In genomic region chr12:53251477-53252348, GRCh38 we compare ENCODE assay signal across 8 cellular contexts. TPM values are rescaled to one million over a fixed set of nuclear protein-coding genes. Genes with fewer than 3 reads are reported as not detected.
DNase-seq lines count a peak whose midpoint lies in the region; ATAC-seq and TF ChIP-seq lines count a peak whose summit lies in the region.

No MANE protein-coding gene starts in this region.

- H3K36me3 Mint-ChIP-seq in activated naive CD4-positive, alpha-beta T cell treated with anti-CD3 and anti-CD28 coated beads for 36 hours (ENCODE audit: low read depth): peaks cover 2% of the 10 kb centered on the region

- peak; percentile 83 for DNase-seq in EH (ENCODE audit: low read depth)
- peak; percentile 43 to 51 for DNase-seq in Kasumi-1 (lab: John Stamatoyannopoulos, UW)
- peak; percentile 85 for DNase-seq in activated naive CD4-positive, alpha-beta T cell treated with anti-CD3 and anti-CD28 coated beads for 36 hours
- peak; percentile 71 for DNase-seq in globus pallidus (ENCODE audit: low spot score)
- DNase-seq in occipital lobe (lab: John Stamatoyannopoulos, UW): peak; percentile 77
- DNase-seq in tibial nerve (ENCODE audit: low spot score in 2 of 2): peak; percentile 46 to 65

- H3K4me1 ChIP-seq in tibial nerve: peaks cover 0 to 30% (median 19%) of the 10 kb centered on the region in 4 donors

- H3K27me3 Mint-ChIP-seq in activated naive CD4-positive, alpha-beta T cell treated with anti-CD3 and anti-CD28 coated beads for 36 hours (ENCODE audit: low read depth): no peaks in the 10 kb centered on the region

- H3K9me3 Mint-ChIP-seq in activated naive CD4-positive, alpha-beta T cell treated with anti-CD3 and anti-CD28 coated beads for 36 hours: no peaks in the 10 kb centered on the region

- no peaks in the 10 kb centered on the region for H3K27me3 ChIP-seq in tibial nerve

- TF ChIP-seq EP300 in tibial nerve (IDR thresholded peaks at IDR 0.05): peak in 1 of 2 donors; percentile 89

- peaks cover 0 to 35% (median 0%) of the 10 kb centered on the region in 3 donors for H3K36me3 ChIP-seq in tibial nerve

- ATAC-seq in GM21717 (IDR thresholded peaks at IDR 0.05; ENCODE audit: unreplicated experiment): peak; percentile 71

- 0 to 1% methylated on average over 34 of the region's 51 CpGs for WGBS in tibial nerve, 2 donors

- intact Hi-C loops in activated naive CD4-positive, alpha-beta T cell treated with anti-CD3 and anti-CD28 coated beads for 36 hours (cut with micrococcal nuclease): loop anchor here (1.0 kb wide), 7 partner anchors 17 to 94 kb away; partner anchors contain the start of genes CSAD, ESPL1 and ZNF740

- peak overlapping the region; percentile 81 to 92 (median 87) for H3K27ac ChIP-seq in tibial nerve

- peak overlapping the region; percentile 87 for H3K27ac Mint-ChIP-seq in activated naive CD4-positive, alpha-beta T cell treated with anti-CD3 and anti-CD28 coated beads for 36 hours

- peak; percentile 8 to 58 (median 31) for TF ChIP-seq CTCF in tibial nerve (IDR thresholded peaks at IDR 0.05)

- H3K4me3 Mint-ChIP-seq in activated naive CD4-positive, alpha-beta T cell treated with anti-CD3 and anti-CD28 coated beads for 36 hours: peak overlapping the region; percentile 97

- no peaks in the 10 kb centered on the region for H3K9me3 ChIP-seq in tibial nerve

- CTCF ChIA-PET in activated naive CD4-positive, alpha-beta T cell treated with anti-CD3 and anti-CD28 coated beads for 36 hours (lab: Charles Lee): interaction anchor here (0.6 to 11.3 kb wide), 15 partner anchors 9 to 153 kb away, joined by 3 to 178 read pairs (median 7); partner anchors contain the start of genes ESPL1 and PFDN5

- TF ChIP-seq POLR2A in Raji (IDR thresholded peaks at IDR 0.05; ENCODE audit: insufficient read depth, low read depth, low read length) (peak; percentile 78), tibial nerve (IDR thresholded peaks at IDR 0.05) (peak; percentile 34 to 73)

- H3K4me3 ChIP-seq in tibial nerve: peak overlapping the region; percentile 68 to 92 (median 76)

- peaks cover 40% of the 10 kb centered on the region for H3K4me1 Mint-ChIP-seq in activated naive CD4-positive, alpha-beta T cell treated with anti-CD3 and anti-CD28 coated beads for 36 hours (ENCODE audit: low read depth)

RNA-seq across cellular contexts. Expression of gene ESPL1, which starts 16.4 kb away (rescaled TPM):
- 10 to 100 TPM; 53.3 to 54.2 TPM for total RNA-seq in activated naive CD4-positive, alpha-beta T cell treated with anti-CD3 and anti-CD28 coated beads for 36 hours
- total RNA-seq in occipital lobe (1.7 TPM), tibial nerve (1 to 10 TPM in 3 of 4 donors, not detected in 1; 2.2 to 8.7 (median 2.5) TPM)

RNA-seq across cellular contexts. Expression of gene RARG, which starts 19.7 kb away (rescaled TPM):
- total RNA-seq in activated naive CD4-positive, alpha-beta T cell treated with anti-CD3 and anti-CD28 coated beads for 36 hours: 1 to 10 TPM; 4.0 to 4.6 TPM
- 7.6 TPM for total RNA-seq in occipital lobe
- 10 to 100 TPM; 28.0 to 32.3 (median 31.4) TPM for total RNA-seq in tibial nerve

RNA-seq across cellular contexts. Expression of gene PFDN5, which starts 43.6 kb away (rescaled TPM):
- total RNA-seq in activated naive CD4-positive, alpha-beta T cell treated with anti-CD3 and anti-CD28 coated beads for 36 hours: 100 to 1,000 TPM; 376 to 383 TPM
- 423 TPM for total RNA-seq in occipital lobe
- total RNA-seq in tibial nerve: 100 to 1,000 TPM; 518 to 673 (median 591) TPM

RNA-seq across cellular contexts. Expression of gene ITGB7, which starts 44.7 kb away (rescaled TPM):
- total RNA-seq in activated naive CD4-positive, alpha-beta T cell treated with anti-CD3 and anti-CD28 coated beads for 36 hours: 10 to 100 TPM; 32.3 to 32.5 TPM
- total RNA-seq in occipital lobe: not detected
- 10 to 100 TPM in 2 of 4 donors, 1 to 10 TPM in 2; 3.6 to 15.1 (median 8.9) TPM for total RNA-seq in tibial nerve

RNA-seq across cellular contexts. Expression of gene MYG1, which starts 47.8 kb away (rescaled TPM):
- total RNA-seq in activated naive CD4-positive, alpha-beta T cell treated with anti-CD3 and anti-CD28 coated beads for 36 hours: 10 to 100 TPM; 59.6 to 68.4 TPM
- 39.5 TPM for total RNA-seq in occipital lobe
- 10 to 100 TPM; 49.2 to 82.8 (median 54.3) TPM for total RNA-seq in tibial nerve

Comparison
In these comparisons a context has a peak if more than half of its experiments do, and no peak if none do; other contexts are left out.
1. Peak in every context shown above with its lines: DNase-seq, ATAC-seq, H3K4me3 ChIP-seq and H3K27ac ChIP-seq.
2. RNA of gene ESPL1, which starts 16.4 kb away (total RNA-seq): 53.3 to 54.2 TPM in activated naive CD4-positive, alpha-beta T cell treated with anti-CD3 and anti-CD28 coated beads for 36 hours; 2.2 to 8.7 TPM in tibial nerve and 1.7 TPM in occipital lobe (single experiment); every median in the first group is over 4 times any median in the second.